8 cellular contexts compared by ENCODE assay signal in the genomic region with DNA sequence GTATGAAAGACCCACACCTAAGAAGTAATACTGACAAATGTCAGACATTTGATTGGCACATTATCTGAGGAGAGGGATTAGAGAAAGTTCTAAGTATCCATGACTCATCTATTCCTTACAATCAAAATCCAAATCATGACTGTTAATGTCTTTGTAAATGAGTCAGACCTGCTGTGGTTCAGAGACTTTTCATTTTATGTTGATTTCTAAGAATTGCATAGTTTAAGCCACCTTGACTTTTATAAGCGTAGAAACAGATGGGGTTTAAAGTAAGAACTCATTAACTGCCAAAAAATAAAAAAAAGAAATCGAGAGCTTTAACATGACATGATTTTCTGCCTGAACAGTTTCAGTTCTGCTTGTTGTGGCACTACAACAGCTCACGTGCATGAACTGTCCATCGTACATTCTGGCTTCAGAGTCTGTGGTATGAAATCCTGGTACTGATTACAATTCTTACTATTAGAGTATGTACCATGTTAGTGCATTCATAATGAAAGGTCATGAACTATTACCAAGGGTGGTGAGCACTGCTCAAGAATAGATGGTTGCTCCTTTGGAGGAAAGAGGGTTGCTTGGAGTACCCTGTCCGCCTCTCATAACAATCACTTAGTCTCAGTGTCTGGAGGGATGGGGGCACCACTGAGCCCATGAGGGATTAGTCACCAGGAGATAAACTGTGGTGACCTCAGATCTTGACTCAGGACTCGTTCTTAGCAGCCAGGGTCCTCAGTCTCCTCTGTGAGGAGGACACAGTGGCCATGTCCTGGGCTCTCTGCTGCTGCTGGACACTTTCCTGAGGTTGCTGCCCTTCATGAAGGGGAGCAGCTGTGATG. TPM values are rescaled to one million over a fixed set of nuclear protein-coding genes. Genes with fewer than 3 reads are reported as not detected.
A peak's percentile ranks its signal among the peaks of the same experiment; 100 is the strongest.
DNase-seq lines count a peak whose midpoint lies in the region; ATAC-seq and TF ChIP-seq lines count a peak whose summit lies in the region.

No MANE protein-coding gene starts in this region.

- intact Hi-C loops in activated naive CD4-positive, alpha-beta T cell treated with anti-CD3 and anti-CD28 coated beads for 36 hours (cut with micrococcal nuclease) = loop anchor here (1.0 to 10.0 kb wide), 5 partner anchors 51 to 1531 kb away; a partner anchor contains a TSS

- no peak overlapping the region for H3K27ac ChIP-seq in SJCRH30

- H3K4me3 ChIP-seq in fibroblast of mammary gland (ENCODE audit: control insufficient read depth, low read depth, low read length) (no peak overlapping the region), SJCRH30 (no peak overlapping the region)

- H3K27me3 ChIP-seq in SJCRH30 = no peaks in the 10 kb centered on the region

- H3K9me3 Mint-ChIP-seq in activated naive CD4-positive, alpha-beta T cell treated with anti-CD3 and anti-CD28 coated beads for 36 hours = no peaks in the 10 kb centered on the region

- peak; percentile 95 for ATAC-seq in HG02642 (IDR thresholded peaks at IDR 0.05; ENCODE audit: poor library complexity, unreplicated experiment)

- peaks cover 20% of the 10 kb centered on the region for H3K27me3 Mint-ChIP-seq in activated naive CD4-positive, alpha-beta T cell treated with anti-CD3 and anti-CD28 coated beads for 36 hours (ENCODE audit: low read depth)

- H3K9me3 ChIP-seq in SJCRH30 (replicated peaks) = no peaks in the 10 kb centered on the region

- H3K36me3 Mint-ChIP-seq in activated naive CD4-positive, alpha-beta T cell treated with anti-CD3 and anti-CD28 coated beads for 36 hours (ENCODE audit: low read depth) = peaks cover 2% of the 10 kb centered on the region

- H3K27ac Mint-ChIP-seq in activated naive CD4-positive, alpha-beta T cell treated with anti-CD3 and anti-CD28 coated beads for 36 hours = peak overlapping the region; percentile 75

- H3K36me3 ChIP-seq in SJCRH30 = no peaks in the 10 kb centered on the region; the same call in 1 of the 2 replicates

- peak; percentile 26 for DNase-seq in activated naive CD4-positive, alpha-beta T cell treated with anti-CD3 and anti-CD28 coated beads for 36 hours
- no peak for DNase-seq in activated naive CD4-positive, alpha-beta T cell (lab: John Stamatoyannopoulos, UW)
- DNase-seq in NOMO-1 treated with dmso at 0.1 percent for 144 hours (lab: John Stamatoyannopoulos, UW; ENCODE audit: unreplicated experiment) (peak; percentile 34), fibroblast of mammary gland (ENCODE audit: low read depth) (peak; percentile 79), NCI-H774 (lab: John Stamatoyannopoulos, UW) (no peak), SJCRH30 (no peak), NCI-H2029 (lab: John Stamatoyannopoulos, UW) (no peak)

- no peak for TF ChIP-seq CTCF in fibroblast of mammary gland (conservative IDR thresholded peaks at IDR 0.05; ENCODE audit: control insufficient read depth, insufficient read depth, low read depth, low read length)

- CTCF ChIA-PET in activated naive CD4-positive, alpha-beta T cell treated with anti-CD3 and anti-CD28 coated beads for 36 hours (lab: Charles Lee) = interaction anchor here (2.6 kb wide), 1 partner anchor 10 kb away, joined by 14 read pairs; no protein-coding TSS in a partner anchor

- peaks cover 10% of the 10 kb centered on the region; the same call in 1 of the 2 replicates for H3K4me1 ChIP-seq in SJCRH30

- H3K4me1 Mint-ChIP-seq in activated naive CD4-positive, alpha-beta T cell treated with anti-CD3 and anti-CD28 coated beads for 36 hours (ENCODE audit: low read depth) = peaks cover 19% of the 10 kb centered on the region

- H3K4me3 Mint-ChIP-seq in activated naive CD4-positive, alpha-beta T cell treated with anti-CD3 and anti-CD28 coated beads for 36 hours = no peak overlapping the region

RNA-seq across cellular contexts. Expression of a gene that starts 42.2 kb away (rescaled TPM):
- not detected for total RNA-seq in activated naive CD4-positive, alpha-beta T cell treated with anti-CD3 and anti-CD28 coated beads for 36 hours
- 0.08 TPM in 1 of 2 replicates, not detected in the other for total RNA-seq in SJCRH30 (2014; rRNA removed; shearing (Covaris generic))

RNA-seq across cellular contexts. Expression of a gene that starts 54.5 kb away (rescaled TPM):
- total RNA-seq in activated naive CD4-positive, alpha-beta T cell treated with anti-CD3 and anti-CD28 coated beads for 36 hours = under 1 TPM; 0.27 to 0.33 TPM
- 5.7 and 6.3 TPM in 2 replicates for total RNA-seq in SJCRH30 (2014; rRNA removed; shearing (Covaris generic))

Comparison
In these comparisons a context has a peak if more than half of its experiments do, and no peak if none do; other contexts are left out.
1. DNase-seq: peak in activated naive CD4-positive, alpha-beta T cell treated with anti-CD3 and anti-CD28 coated beads for 36 hours (single experiment), NOMO-1 treated with dmso at 0.1 percent for 144 hours (single experiment) and fibroblast of mammary gland (single experiment); none in activated naive CD4-positive, alpha-beta T cell (0 of 4), NCI-H774 (single experiment), SJCRH30 (0 of 2) and NCI-H2029 (single experiment).